ENCODE assay signal across 18 cellular contexts in genomic region chr2:96175951-96176350, GRCh38. TPM values are rescaled to one million over a fixed set of nuclear protein-coding genes. Genes with fewer than 3 reads are reported as not detected.
DNase-seq lines count a peak whose midpoint lies in the region; ATAC-seq and TF ChIP-seq lines count a peak whose summit lies in the region.
"Had no signal": no experiment of that assay in that cellular context is flagged by ENCODE, and none has a peak within 500 bp of the region (broad histone marks: within the 10 kb centered on the region; RNA-seq: fewer than 3 reads in every experiment).

No MANE protein-coding gene starts in this region.

- intact Hi-C loops in adrenal gland (cut with DNase I): loop anchor here (2.0 to 10.0 kb wide), 3 partner anchors 35 to 151 kb away; partner anchors contain the start of gene ASTL (in 1 of the 2)

- no peaks in the 10 kb centered on the region for H3K9me3 ChIP-seq in adrenal gland (replicated peaks in 1 of 3)
- H3K9me3 ChIP-seq: body of pancreas, neutrophil had no signal

- in situ Hi-C loops in GM13976 (cut with MboI; ENCODE audit: low sequenced_read_pairs, unreplicated experiment): no loop called here

- H3K36me3 Mint-ChIP-seq in activated T-cell treated with anti-CD3 and anti-CD28 coated beads, Interleukin-2, amount 50 U/mL, for 4 hours (ENCODE audit: insufficient read depth): no peaks in the 10 kb centered on the region
- H3K36me3 Mint-ChIP-seq: CD8-positive, alpha-beta T cell had no signal

- no peak overlapping the region for H3K27ac ChIP-seq in adrenal gland
- H3K27ac ChIP-seq: body of pancreas, neutrophil, skin epidermis had no signal

- H3K27me3 ChIP-seq in adrenal gland: no peaks in the 10 kb centered on the region
- H3K27me3 ChIP-seq: body of pancreas, neutrophil had no signal

- peaks cover 1% of the 10 kb centered on the region for H3K27me3 Mint-ChIP-seq in activated T-cell treated with anti-CD3 and anti-CD28 coated beads, Interleukin-2, amount 50 U/mL, for 4 hours (ENCODE audit: low read depth)
- H3K27me3 Mint-ChIP-seq: stimulated activated naive CD8-positive, alpha-beta T cell treated with anti-CD3 and anti-CD28 coated beads, Interleukin-15, Interleukin-2, amounts not matched to agents 100 ng/mL and 50 ng/mL, for 24 hours had no signal

- DNase-seq in GM13976 (ENCODE audit: low spot score) (peak; percentile 23), adrenal gland (peak; percentile 47 to 79 (median 69)), foreskin fibroblast (peak; percentile 54 to 78), stromal cell of bone marrow (ENCODE audit: low read depth) (peak; percentile 64), SIG-M5 (lab: John Stamatoyannopoulos, UW) (no peak)
- no peak for DNase-seq in activated T-cell treated with anti-CD3 and anti-CD28 coated beads, Interleukin-2, amount 50 U/mL, for 4 hours
- DNase-seq: activated CD4-positive, alpha-beta memory T cell treated with anti-CD3 and anti-CD28 coated beads, Interleukin-2, amount 10 ng/mL, durations not matched to agents 7 days and 5 days; activated effector memory CD4-positive, alpha-beta T cell treated with Interleukin-2 at 50 U/mL for 16 hours; body of pancreas; CD8-positive, alpha-beta T cell; effector CD8-positive, alpha-beta T cell; NCI-H1694 treated with DMSO at 0.1 percent for 48 hours had no signal

- peaks cover 0 to 8% of the 10 kb centered on the region in 2 donors for H3K4me1 ChIP-seq in adrenal gland (replicated peaks in 1 of 2)
- H3K4me1 ChIP-seq: body of pancreas had no signal

- H3K4me3 ChIP-seq in adrenal gland (no peak overlapping the region), foreskin fibroblast (ENCODE audit: low read depth in 1 of 2, low read length in 2 of 2) (no peak overlapping the region)
- H3K4me3 ChIP-seq: body of pancreas, skin epidermis had no signal

- no peaks in the 10 kb centered on the region for H3K36me3 ChIP-seq in adrenal gland (replicated peaks in 1 of 2)
- H3K36me3 ChIP-seq: neutrophil had no signal

- ATAC-seq in GM21786 (IDR thresholded peaks at IDR 0.05; ENCODE audit: unreplicated experiment): no peak
- no peak for ATAC-seq in activated T-cell treated with anti-CD3 and anti-CD28 coated beads, Interleukin-2, amount 50 U/mL, for 4 hours
- ATAC-seq: body of pancreas; CD8-positive, alpha-beta T cell had no signal

- no peaks in the 10 kb centered on the region for H3K9me3 Mint-ChIP-seq in activated T-cell treated with anti-CD3 and anti-CD28 coated beads, Interleukin-2, amount 50 U/mL, for 4 hours
- H3K9me3 Mint-ChIP-seq: activated CD4-positive, alpha-beta memory T cell treated with anti-CD3 and anti-CD28 coated beads, Interleukin-2, amount 10 ng/mL, durations not matched to agents 7 days and 5 days; CD8-positive, alpha-beta T cell; stimulated activated naive CD8-positive, alpha-beta T cell treated with anti-CD3 and anti-CD28 coated beads, Interleukin-15, Interleukin-2, amounts not matched to agents 100 ng/mL and 50 ng/mL, for 24 hours had no signal

- no peak for TF ChIP-seq CTCF in GM13976 (IDR thresholded peaks at IDR 0.05; ENCODE audit: borderline replicate concordance, control extremely low read depth, extremely low read depth, insufficient read depth, missing control alignments)
- no peak for TF ChIP-seq CTCF in adrenal gland (IDR thresholded peaks at IDR 0.05)
- no peak for TF ChIP-seq CTCF in foreskin fibroblast (IDR thresholded peaks at IDR 0.05; ENCODE audit: low read depth, low read length)

- peaks cover 21% of the 10 kb centered on the region for H3K4me1 Mint-ChIP-seq in activated T-cell treated with anti-CD3 and anti-CD28 coated beads, Interleukin-2, amount 50 U/mL, for 4 hours (ENCODE audit: low read depth)

- 46 to 61% (median 54%) methylated on average over 6 of the region's 6 CpGs for WGBS in adrenal gland, 4 donors

- no peak overlapping the region for H3K4me3 Mint-ChIP-seq in activated T-cell treated with anti-CD3 and anti-CD28 coated beads, Interleukin-2, amount 50 U/mL, for 4 hours
- H3K4me3 Mint-ChIP-seq: activated CD4-positive, alpha-beta memory T cell treated with anti-CD3 and anti-CD28 coated beads, Interleukin-2, amount 10 ng/mL, durations not matched to agents 7 days and 5 days; CD8-positive, alpha-beta T cell; stimulated activated naive CD8-positive, alpha-beta T cell treated with anti-CD3 and anti-CD28 coated beads, Interleukin-15, Interleukin-2, amounts not matched to agents 100 ng/mL and 50 ng/mL, for 24 hours had no signal

- no peak for TF ChIP-seq POLR2A in adrenal gland (IDR thresholded peaks at IDR 0.05)

RNA-seq across cellular contexts. Expression of gene DUSP2, which starts 30.7 kb away (rescaled TPM):
- 1 to 10 TPM in 7 of 8 donors, under 1 TPM in 1; 0.97 to 4.7 (median 2.3) TPM for total RNA-seq in adrenal gland
- 1 to 10 TPM in 2 of 3 donors, under 1 TPM in 1; 0.48 to 2.4 (median 1.9) TPM for polyA plus RNA-seq in adrenal gland
- 100 to 1,000 TPM; 365 to 525 (median 419) TPM for total RNA-seq in activated T-cell treated with anti-CD3 and anti-CD28 coated beads, Interleukin-2, amount 50 U/mL, for 4 hours

RNA-seq across cellular contexts. Expression of gene STARD7, which starts 32.7 kb away (rescaled TPM):
- total RNA-seq in adrenal gland: 100 to 1,000 TPM; 145 to 209 (median 166) TPM
- 100 to 1,000 TPM in 1 of 3 donors, 10 to 100 TPM in 2; 37.8 to 129 (median 45.9) TPM for polyA plus RNA-seq in adrenal gland
- 100 to 1,000 TPM; 241 to 281 (median 267) TPM for total RNA-seq in activated T-cell treated with anti-CD3 and anti-CD28 coated beads, Interleukin-2, amount 50 U/mL, for 4 hours

RNA-seq across cellular contexts. Expression of gene ASTL, which starts 37.6 kb away (rescaled TPM):
- total RNA-seq in adrenal gland: not detected
- not detected for polyA plus RNA-seq in adrenal gland
- total RNA-seq in activated T-cell treated with anti-CD3 and anti-CD28 coated beads, Interleukin-2, amount 50 U/mL, for 4 hours: 1 to 10 TPM; 2.3 to 3.0 (median 2.8) TPM
- total RNA-seq: body of pancreas, mesenteric fat pad, NCI-H460 had no signal

RNA-seq across cellular contexts. Expression of gene ADRA2B, which starts 59.6 kb away (rescaled TPM):
- 10 to 100 TPM in 1 of 8 donors, 1 to 10 TPM in 6, under 1 TPM in 1; 0.95 to 12.9 (median 4.3) TPM for total RNA-seq in adrenal gland
- polyA plus RNA-seq in adrenal gland: 1 to 10 TPM; 1.2 to 5.5 (median 2.0) TPM
- under 1 TPM; 0.40 to 0.57 (median 0.40) TPM for total RNA-seq in activated T-cell treated with anti-CD3 and anti-CD28 coated beads, Interleukin-2, amount 50 U/mL, for 4 hours
- total RNA-seq: NCI-H460 had no signal

Comparison
In these comparisons a context has a peak if more than half of its experiments do, and no peak if none do; other contexts are left out.
1. DNase-seq: peak in GM13976 (single experiment), adrenal gland (7 of 7), foreskin fibroblast (2 of 2) and stromal cell of bone marrow (single experiment); none in SIG-M5 (single experiment) and activated T-cell treated with anti-CD3 and anti-CD28 coated beads, Interleukin-2, amount 50 U/mL, for 4 hours (single experiment).
2. RNA of gene DUSP2, which starts 30.7 kb away (total RNA-seq): 365 to 525 TPM in activated T-cell treated with anti-CD3 and anti-CD28 coated beads, Interleukin-2, amount 50 U/mL, for 4 hours; 0.97 to 4.7 TPM in adrenal gland; every median in the first group is over 10 times any median in the second.